Comparison of ENCODE assay signal across 27 cellular contexts in the genomic region with DNA sequence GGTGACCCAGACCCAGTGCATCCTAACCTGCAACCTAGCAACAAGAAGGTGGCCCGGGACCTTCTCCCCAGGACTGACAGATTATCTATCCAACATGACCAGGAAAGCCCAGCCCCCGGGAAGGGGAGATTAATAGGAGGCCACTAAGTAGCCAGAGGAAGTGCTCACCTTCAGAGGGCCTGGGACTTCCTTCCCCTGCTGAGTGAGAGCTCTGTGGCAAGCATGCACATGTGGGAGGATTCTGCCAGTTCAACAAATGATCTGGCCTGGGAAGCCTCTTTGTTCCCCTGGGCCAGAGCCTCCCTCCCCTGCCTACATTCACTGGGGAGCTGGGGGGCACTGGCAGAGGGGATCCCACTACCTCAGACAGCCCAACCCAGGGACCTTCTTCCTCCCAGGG. TPM values are rescaled to one million over a fixed set of nuclear protein-coding genes. Genes with fewer than 3 reads are reported as not detected.
A peak's percentile ranks its signal among the peaks of the same experiment; 100 is the strongest.
DNase-seq lines count a peak whose midpoint lies in the region; ATAC-seq, FAIRE-seq and TF ChIP-seq lines count a peak whose summit lies in the region.
"Had no signal": no experiment of that assay in that cellular context is flagged by ENCODE, and none has a peak within 500 bp of the region (broad histone marks: within the 10 kb centered on the region; RNA-seq: fewer than 3 reads in every experiment).

No MANE protein-coding gene starts in this region.

- H3K27ac ChIP-seq in A549 (peak overlapping the region; percentile 30 to 69; a peak in 5 of 6 replicates), neutrophil (peak overlapping the region; percentile 76)

- TF ChIP-seq EP300 in A549 (IDR thresholded peaks at IDR 0.05): no peak

- no peak for TF ChIP-seq CTCF in A549 (IDR thresholded peaks at IDR 0.05)
- TF ChIP-seq CTCF in neutrophil (IDR thresholded peaks at IDR 0.05): no peak

- H3K9me3 ChIP-seq in A549: no peaks in the 10 kb centered on the region; the same call in 2 of the 3 replicates
- no peaks in the 10 kb centered on the region for H3K9me3 ChIP-seq in neutrophil
- H3K9me3 ChIP-seq: SK-N-SH had no signal

- H3K4me1 ChIP-seq in A549 (peaks cover 34% of the 10 kb centered on the region), neutrophil (ENCODE audit: control insufficient read depth in 1 of 2, insufficient read depth in 1 of 2, low read depth in 1 of 2, low read length in 1 of 2) (peaks cover 21 to 24% of the 10 kb centered on the region in 2 experiments)

- H3K4me3 ChIP-seq in A549 (no peak overlapping the region), neutrophil (ENCODE audit: low read depth in 1 of 2, low read length in 1 of 2) (no peak overlapping the region)
- H3K4me3 ChIP-seq: GM12878 had no signal

- CTCF ChIA-PET in A549 (lab: Yijun Ruan, JAX): interaction anchor here (0.6 to 13.1 kb wide), 13 partner anchors 14 to 271 kb away, joined by 3 to 175 read pairs (median 24); no protein-coding TSS in a partner anchor

- TF ChIP-seq POLR2A in A549 (IDR thresholded peaks at IDR 0.05; ENCODE audit: low read length): no peak

- no peak; a peak in 1 of 6 replicates for ATAC-seq in A549
- no peak for ATAC-seq in esophagus mucosa
- ATAC-seq: CD8-positive, alpha-beta T cell; GM12878; PC-3 had no signal

- no peak for TF ChIP-seq RAD21 in A549 (conservative IDR thresholded peaks at IDR 0.05 in 1 of 2, IDR thresholded peaks at IDR 0.05 in 1 of 2)

- FAIRE-seq in A549 (lab: Jason Lieb, UNC): no peak
- FAIRE-seq: GM12878, H1 had no signal

- POLR2A ChIA-PET in A549 (lab: Yijun Ruan, JAX): no interaction called here

- DNase-seq in A549 (ENCODE audit: low read depth in 1 of 2, low spot score in 1 of 2) (no peak), CMK (ENCODE audit: low read depth) (peak; percentile 5), UCSD-AML1 (lab: John Stamatoyannopoulos, UW; ENCODE audit: unreplicated experiment) (peak; percentile 22), middle frontal gyrus (ENCODE audit: extremely low spot score, low spot score) (no peak)
- DNase-seq in activated CD4-positive, alpha-beta T cell treated with anti-CD3 and anti-CD28 coated beads, Interleukin-2, amount 50 U/mL, for 4 hours: no peak
- DNase-seq: C1 segment of cervical spinal cord; CD8-positive, alpha-beta T cell; DMS 273 treated with DMSO at 0.1 percent for 48 hours; DMS79; EL; GDM1; HCEC 1CT; IMR-90; KG1; MM.1S; NCI-H1105; NCI-H1436 treated with DMSO at 0.1 percent for 48 hours; NCI-H187 treated with DMSO at 0.1 percent for 48 hours; NCI-H446; NCI-H524 treated with DMSO at 0.1 percent for 48 hours; NCI-H774; PC-3; SK-N-SH had no signal

- H3K36me3 ChIP-seq in neutrophil: no peaks in the 10 kb centered on the region

- H3K27me3 ChIP-seq in neutrophil: no peaks in the 10 kb centered on the region

- 73% methylated on average over 2 of the region's 2 CpGs for WGBS in A549 (ENCODE audit: missing lambda C conversion rate)

- no peak overlapping the region for H3K4me2 ChIP-seq in A549
- H3K4me2 ChIP-seq: SK-N-SH had no signal

TF ChIP-seq in A549, 52 proteins besides CTCF, POLR2A, EP300 and RAD21:
- TF ChIP-seq RARB (CRISPR knock-in tag; IDR thresholded peaks at IDR 0.05) (no peak), BHLHE40 (IDR thresholded peaks at IDR 0.05; ENCODE audit: low read depth, low read length) (no peak), KDM1A (IDR thresholded peaks at IDR 0.05; ENCODE audit: low read depth) (no peak), KDM5A (IDR thresholded peaks at IDR 0.05) (no peak), HOXA7 (CRISPR knock-in tag; IDR thresholded peaks at IDR 0.05) (no peak)

RNA-seq across cellular contexts. Expression of a gene that starts 39.6 kb away (rescaled TPM):
- polyA plus RNA-seq in A549 (2011; rRNA removed) (17.4 and 18.4 TPM in 2 replicates), A549 (2017; fragmentation: RNase III; extraction: RNeasy Plus Mini Kit Qiagen cat#74134 plus additional on column Dnase treatment) (6.1 to 7.3 TPM (median 6.5 TPM) in 3 replicates)
- polyA plus RNA-seq in A549 (2012; cell fraction: cytosol; rRNA removed): 5.6 TPM in 2 replicates
- polyA plus RNA-seq in A549 (2012; cell fraction: nucleus; rRNA removed): 2.2 and 3.3 TPM in 2 replicates
- polyA minus RNA-seq in A549 (2011; rRNA and poly(A)+ RNA removed): 7.9 and 8.9 TPM in 2 replicates
- 6.4 TPM for total RNA-seq in esophagus mucosa

Comparison
In these comparisons a context has a peak if more than half of its experiments do, and no peak if none do; other contexts are left out.
1. DNase-seq: peak in CMK (single experiment) and UCSD-AML1 (single experiment); none in A549 (0 of 2), activated CD4-positive, alpha-beta T cell treated with anti-CD3 and anti-CD28 coated beads, Interleukin-2, amount 50 U/mL, for 4 hours (0 of 2) and middle frontal gyrus (single experiment).